Comparison of ENCODE assay signal across 8 cellular contexts in the genomic region with DNA sequence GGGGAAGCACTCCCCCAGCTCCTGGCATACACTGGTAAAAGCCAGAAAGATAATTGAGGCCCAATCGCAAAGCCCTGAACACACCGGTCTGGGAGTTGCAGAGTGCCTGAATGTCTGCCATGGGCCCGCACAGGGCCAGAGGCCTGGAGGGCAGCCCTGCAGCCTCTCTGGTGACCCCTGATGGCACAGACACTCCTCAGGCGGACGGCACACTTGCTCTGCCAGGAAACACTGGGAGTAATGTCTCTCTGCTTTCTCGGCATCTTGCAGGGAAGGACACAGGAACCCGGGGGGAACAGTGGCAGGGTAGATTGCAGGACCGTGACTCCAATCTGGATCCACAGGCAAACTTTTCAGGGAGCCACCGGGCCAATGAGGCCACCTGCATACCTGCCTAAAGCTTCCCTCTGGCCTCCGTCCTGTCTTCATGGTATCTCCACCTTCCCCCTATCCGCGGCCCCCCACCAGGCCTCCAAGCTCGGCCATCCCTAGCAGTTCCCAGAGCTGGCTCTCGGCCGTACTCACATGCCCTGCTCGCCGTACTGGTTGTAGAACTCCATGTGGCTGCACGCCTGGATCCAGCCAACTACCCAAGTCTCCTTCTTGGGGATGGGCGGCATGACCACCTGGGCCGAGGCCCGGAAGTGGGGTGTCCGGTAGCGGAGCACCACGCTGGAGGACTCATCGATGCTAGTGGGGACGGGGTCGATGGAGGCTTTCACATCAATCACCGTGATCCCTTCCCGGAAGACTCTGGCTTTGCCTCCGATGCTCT. TPM values are rescaled to one million over a fixed set of nuclear protein-coding genes. Genes with fewer than 3 reads are reported as not detected.
DNase-seq lines count a peak whose midpoint lies in the region; ATAC-seq and TF ChIP-seq lines count a peak whose summit lies in the region.

No MANE protein-coding gene starts in this region.

- H3K9me3 Mint-ChIP-seq in activated naive CD8-positive, alpha-beta T cell treated with anti-CD3 and anti-CD28 coated beads for 36 hours, result no peaks in the 10 kb centered on the region

- 84 to 85% methylated on average over 26 to 30 of the region's 30 CpGs for WGBS in mesodermal cell (ENCODE audit: insufficient coverage in 2 of 2), 2 experiments
- WGBS in body of pancreas, 2 donors, result 75 to 90% methylated on average over 17 to 30 of the region's 30 CpGs

- peak overlapping the region; percentile 98 for H3K4me3 Mint-ChIP-seq in activated naive CD8-positive, alpha-beta T cell treated with anti-CD3 and anti-CD28 coated beads for 36 hours

- ATAC-seq in body of pancreas, result no peak

- H3K4me3 ChIP-seq in HEK293 (ENCODE audit: low read depth, low read length) (no peak overlapping the region), mesodermal cell (ENCODE audit: extremely low read depth, insufficient read depth, low read length, poor library complexity, severe bottlenecking) (peak overlapping the region; percentile 26), body of pancreas (no peak overlapping the region)

- no peaks in the 10 kb centered on the region for H3K27me3 ChIP-seq in body of pancreas

- TF ChIP-seq CTCF in HEK293 (tag by site-specific recombination; IDR thresholded peaks at IDR 0.05) (0 out of 2 replicates have a peak, but pooled peaks have one; percentile 19), body of pancreas (IDR thresholded peaks at IDR 0.05) (no peak)

- H3K27ac Mint-ChIP-seq in activated naive CD8-positive, alpha-beta T cell treated with anti-CD3 and anti-CD28 coated beads for 36 hours, result peak overlapping the region; percentile 95

- H3K4me1 Mint-ChIP-seq in activated naive CD8-positive, alpha-beta T cell treated with anti-CD3 and anti-CD28 coated beads for 36 hours, result peaks cover 34% of the 10 kb centered on the region

- CTCF ChIA-PET in HEK293 (lab: Yijun Ruan, JAX), result interaction anchor here (0.6 to 0.9 kb wide), 3 partner anchors 45 to 370 kb away, joined by 3 read pairs; no protein-coding TSS in a partner anchor

- no peaks in the 10 kb centered on the region for H3K27me3 Mint-ChIP-seq in activated naive CD8-positive, alpha-beta T cell treated with anti-CD3 and anti-CD28 coated beads for 36 hours

- H3K36me3 Mint-ChIP-seq in activated naive CD8-positive, alpha-beta T cell treated with anti-CD3 and anti-CD28 coated beads for 36 hours, result peaks cover 46% of the 10 kb centered on the region

- H3K9me3 ChIP-seq in HEK293 (ENCODE audit: control insufficient read depth, insufficient read depth, low read depth, low read length) (no peaks in the 10 kb centered on the region), mesodermal cell (ENCODE audit: control insufficient read depth, low read length) (no peaks in the 10 kb centered on the region), body of pancreas (no peaks in the 10 kb centered on the region)

- no peak overlapping the region for H3K27ac ChIP-seq in HEK293 (ENCODE audit: extremely low read depth, low read depth, low read length)
- H3K27ac ChIP-seq in mesodermal cell (ENCODE audit: low read depth, low read length, severe bottlenecking), result no peak overlapping the region
- peak overlapping the region in 2 of 4 donors; percentile 36 to 67 for H3K27ac ChIP-seq in body of pancreas

- DNase-seq in AML-193 (lab: John Stamatoyannopoulos, UW) (peak; percentile 10 to 34), DMS114 treated with DMSO at 0.1 percent for 48 hours (lab: John Stamatoyannopoulos, UW; ENCODE audit: unreplicated experiment) (no peak), body of pancreas (no peak), cerebellum (ENCODE audit: low spot score) (no peak), OCI-M2 (lab: John Stamatoyannopoulos, UW; ENCODE audit: unreplicated experiment) (no peak)
- peak; percentile 44 for DNase-seq in activated naive CD8-positive, alpha-beta T cell treated with anti-CD3 and anti-CD28 coated beads for 36 hours

- POLR2A ChIA-PET in HEK293 (lab: Yijun Ruan, JAX), result interaction anchor here (0.6 kb wide), 1 partner anchor 1122 kb away, joined by 3 read pairs; no protein-coding TSS in a partner anchor

- no peaks in the 10 kb centered on the region for H3K4me1 ChIP-seq in HEK293 (ENCODE audit: control insufficient read depth, insufficient read depth, low read length)
- H3K4me1 ChIP-seq in mesodermal cell (ENCODE audit: control insufficient read depth, insufficient read depth, low read length, poor library complexity, severe bottlenecking), result peaks cover 13% of the 10 kb centered on the region
- peaks cover 16% of the 10 kb centered on the region for H3K4me1 ChIP-seq in body of pancreas

- H3K36me3 ChIP-seq in HEK293 (ENCODE audit: control insufficient read depth in 2 of 2, insufficient read depth in 1 of 2, low read length in 2 of 2) (no peaks in the 10 kb centered on the region), mesodermal cell (ENCODE audit: control insufficient read depth, insufficient read depth, low read length) (no peaks in the 10 kb centered on the region), body of pancreas (replicated peaks in 1 of 2; ENCODE audit: insufficient read depth in 1 of 2, low read depth in 2 of 2) (no peaks in the 10 kb centered on the region)

- intact Hi-C loops in body of pancreas (cut with DNase I), result no loop called here

- TF ChIP-seq POLR2A in body of pancreas (IDR thresholded peaks at IDR 0.05), result no peak

TF ChIP-seq in HEK293, 187 proteins besides CTCF, POLR2A, EP300 and RAD21:
- TF ChIP-seq RBAK (tag by site-specific recombination; IDR thresholded peaks at IDR 0.05) (no peak), ZNF433 (tag by site-specific recombination; IDR thresholded peaks at IDR 0.05; ENCODE audit: low read depth) (no peak), ZNF600 (tag by site-specific recombination; IDR thresholded peaks at IDR 0.05) (0 out of 2 replicates have a peak, but pooled peaks have one; percentile 23), ZBTB17 (tag by site-specific recombination; IDR thresholded peaks at IDR 0.05) (peak; percentile 49), ZFP69B (tag by site-specific recombination; IDR thresholded peaks at IDR 0.05) (no peak), ZNF707 (tag by site-specific recombination; IDR thresholded peaks at IDR 0.05) (0 out of 2 replicates have a peak, but pooled peaks have one; percentile 41), ZNF24 (tag by site-specific recombination; IDR thresholded peaks at IDR 0.05) (no peak), ZNF548 (tag by site-specific recombination; IDR thresholded peaks at IDR 0.05) (no peak), ZNF792 (tag by site-specific recombination; IDR thresholded peaks at IDR 0.05) (no peak), YY2 (tag by site-specific recombination; IDR thresholded peaks at IDR 0.05) (no peak), SCRT1 (tag by site-specific recombination; IDR thresholded peaks at IDR 0.05; ENCODE audit: borderline replicate concordance) (no peak), ZNF274 (IDR thresholded peaks at IDR 0.05; ENCODE audit: low read length) (no peak), ZNF274 (tag by site-specific recombination; IDR thresholded peaks at IDR 0.05; ENCODE audit: borderline replicate concordance) (no peak), WT1 (tag by site-specific recombination; IDR thresholded peaks at IDR 0.05) (no peak), ZNF140 (tag by site-specific recombination; IDR thresholded peaks at IDR 0.05) (no peak)
- TF ChIP-seq, protein P1, sequence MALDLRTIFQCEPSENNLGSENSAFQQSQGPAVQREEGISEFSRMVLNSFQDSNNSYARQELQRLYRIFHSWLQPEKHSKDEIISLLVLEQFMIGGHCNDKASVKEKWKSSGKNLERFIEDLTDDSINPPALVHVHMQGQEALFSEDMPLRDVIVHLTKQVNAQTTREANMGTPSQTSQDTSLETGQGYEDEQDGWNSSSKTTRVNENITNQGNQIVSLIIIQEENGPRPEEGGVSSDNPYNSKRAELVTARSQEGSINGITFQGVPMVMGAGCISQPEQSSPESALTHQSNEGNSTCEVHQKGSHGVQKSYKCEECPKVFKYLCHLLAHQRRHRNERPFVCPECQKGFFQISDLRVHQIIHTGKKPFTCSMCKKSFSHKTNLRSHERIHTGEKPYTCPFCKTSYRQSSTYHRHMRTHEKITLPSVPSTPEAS (tag by site-specific recombination; IDR thresholded peaks at IDR 0.05), result no peak
- TF ChIP-seq, protein P2, sequence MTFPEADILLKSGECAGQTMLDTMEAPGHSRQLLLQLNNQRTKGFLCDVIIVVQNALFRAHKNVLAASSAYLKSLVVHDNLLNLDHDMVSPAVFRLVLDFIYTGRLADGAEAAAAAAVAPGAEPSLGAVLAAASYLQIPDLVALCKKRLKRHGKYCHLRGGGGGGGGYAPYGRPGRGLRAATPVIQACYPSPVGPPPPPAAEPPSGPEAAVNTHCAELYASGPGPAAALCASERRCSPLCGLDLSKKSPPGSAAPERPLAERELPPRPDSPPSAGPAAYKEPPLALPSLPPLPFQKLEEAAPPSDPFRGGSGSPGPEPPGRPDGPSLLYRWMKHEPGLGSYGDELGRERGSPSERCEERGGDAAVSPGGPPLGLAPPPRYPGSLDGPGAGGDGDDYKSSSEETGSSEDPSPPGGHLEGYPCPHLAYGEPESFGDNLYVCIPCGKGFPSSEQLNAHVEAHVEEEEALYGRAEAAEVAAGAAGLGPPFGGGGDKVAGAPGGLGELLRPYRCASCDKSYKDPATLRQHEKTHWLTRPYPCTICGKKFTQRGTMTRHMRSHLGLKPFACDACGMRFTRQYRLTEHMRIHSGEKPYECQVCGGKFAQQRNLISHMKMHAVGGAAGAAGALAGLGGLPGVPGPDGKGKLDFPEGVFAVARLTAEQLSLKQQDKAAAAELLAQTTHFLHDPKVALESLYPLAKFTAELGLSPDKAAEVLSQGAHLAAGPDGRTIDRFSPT (tag by site-specific recombination; IDR thresholded peaks at IDR 0.05), result no peak

RNA-seq across cellular contexts. Expression of a gene that starts 0.8 kb away (rescaled TPM):
- total RNA-seq in activated naive CD8-positive, alpha-beta T cell treated with anti-CD3 and anti-CD28 coated beads for 36 hours, result 10 to 100 TPM; 36.1 to 37.4 TPM
- 5.6 TPM for polyA plus RNA-seq in mesodermal cell (2013, experiment 1 of 2)
- 3.6 TPM for polyA plus RNA-seq in mesodermal cell (2013, experiment 2 of 2)
- under 1 TPM; under 0.01 to 0.78 TPM for total RNA-seq in body of pancreas
- total RNA-seq in cerebellum, result 1.7 TPM

RNA-seq across cellular contexts. Expression of a gene that starts 14.0 kb away (rescaled TPM):
- under 1 TPM; 0.35 to 0.42 TPM for total RNA-seq in activated naive CD8-positive, alpha-beta T cell treated with anti-CD3 and anti-CD28 coated beads for 36 hours
- 2.9 TPM for polyA plus RNA-seq in mesodermal cell (2013, experiment 1 of 2)
- polyA plus RNA-seq in mesodermal cell (2013, experiment 2 of 2), result 2.5 TPM
- 1 to 10 TPM; 2.1 to 3.6 TPM for total RNA-seq in body of pancreas
- 6.6 TPM for total RNA-seq in cerebellum

Comparison
In these comparisons a context has a peak if more than half of its experiments do, and no peak if none do; other contexts are left out.
1. DNase-seq: peak in AML-193 (2 of 2) and activated naive CD8-positive, alpha-beta T cell treated with anti-CD3 and anti-CD28 coated beads for 36 hours (single experiment); none in DMS114 treated with DMSO at 0.1 percent for 48 hours (single experiment), body of pancreas (0 of 4), cerebellum (single experiment) and OCI-M2 (single experiment).
2. RNA of a gene that starts 0.8 kb away (total RNA-seq): 36.1 to 37.4 TPM in activated naive CD8-positive, alpha-beta T cell treated with anti-CD3 and anti-CD28 coated beads for 36 hours; 1.7 TPM in cerebellum (single experiment) and under 0.01 to 0.78 TPM in body of pancreas; every median in the first group is over 10 times any median in the second.